ENCODE assay signal across 1 cellular context in the genomic region with DNA sequence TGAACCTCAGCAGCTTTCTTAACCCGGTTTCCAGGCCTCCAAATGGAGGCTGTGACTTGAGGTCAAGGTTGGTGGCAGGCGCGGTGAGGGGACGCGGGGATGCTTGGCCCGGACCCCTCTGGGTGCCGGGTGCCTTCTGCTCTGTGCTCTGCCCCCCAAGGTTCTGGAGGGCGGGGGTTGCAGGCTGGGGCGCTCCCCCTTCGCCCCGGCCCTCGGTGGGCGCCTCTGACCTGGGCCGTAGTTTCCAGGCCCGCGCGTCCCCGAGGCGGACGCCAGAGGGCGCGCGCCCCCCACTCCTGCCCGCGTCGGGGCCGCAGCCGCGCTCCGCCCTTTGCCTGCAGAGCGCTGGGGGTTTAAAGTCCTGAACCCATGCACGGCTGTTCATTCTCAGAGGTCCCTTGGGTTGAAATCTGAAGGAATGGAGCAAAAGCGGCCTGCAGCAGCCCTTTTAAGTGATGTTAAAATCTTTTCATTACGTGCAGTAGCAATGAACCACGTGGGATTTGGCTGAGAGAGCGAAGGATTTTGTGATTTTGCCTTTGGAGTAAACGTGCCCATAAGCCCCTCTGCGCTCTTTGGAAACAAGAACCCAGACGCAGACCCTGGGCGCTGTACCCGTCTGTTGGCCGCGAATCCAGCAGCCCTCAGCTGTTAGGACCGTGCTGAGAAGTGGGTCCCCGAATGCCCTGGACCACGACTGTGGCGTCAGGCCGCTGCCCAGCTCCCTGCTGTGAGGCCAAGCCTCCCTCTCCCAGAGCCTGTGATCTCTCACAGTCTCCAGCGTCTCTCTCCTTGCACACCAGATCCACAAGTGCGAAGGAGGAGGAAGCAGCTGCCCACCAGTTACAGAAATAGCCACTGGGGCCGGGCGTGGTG.
TF ChIP-seq lines count a peak whose summit lies in the region.

No MANE protein-coding gene starts in this region.

TF ChIP-seq in HepG2, 621 proteins besides CTCF, POLR2A, EP300 and RAD21 (continued from another document and continues in another):
- peak; percentile 59; the same call in 1 of the 2 replicates for TF ChIP-seq KDM2A (CRISPR knock-in tag; IDR thresholded peaks at IDR 0.05; ENCODE audit: borderline replicate concordance, low read depth)
- no peak for TF ChIP-seq ZNF761 (CRISPR knock-in tag; conservative IDR thresholded peaks at IDR 0.05)
- no peak for TF ChIP-seq ZNF850 (CRISPR knock-in tag; conservative IDR thresholded peaks at IDR 0.05)
- TF ChIP-seq, protein P1, sequence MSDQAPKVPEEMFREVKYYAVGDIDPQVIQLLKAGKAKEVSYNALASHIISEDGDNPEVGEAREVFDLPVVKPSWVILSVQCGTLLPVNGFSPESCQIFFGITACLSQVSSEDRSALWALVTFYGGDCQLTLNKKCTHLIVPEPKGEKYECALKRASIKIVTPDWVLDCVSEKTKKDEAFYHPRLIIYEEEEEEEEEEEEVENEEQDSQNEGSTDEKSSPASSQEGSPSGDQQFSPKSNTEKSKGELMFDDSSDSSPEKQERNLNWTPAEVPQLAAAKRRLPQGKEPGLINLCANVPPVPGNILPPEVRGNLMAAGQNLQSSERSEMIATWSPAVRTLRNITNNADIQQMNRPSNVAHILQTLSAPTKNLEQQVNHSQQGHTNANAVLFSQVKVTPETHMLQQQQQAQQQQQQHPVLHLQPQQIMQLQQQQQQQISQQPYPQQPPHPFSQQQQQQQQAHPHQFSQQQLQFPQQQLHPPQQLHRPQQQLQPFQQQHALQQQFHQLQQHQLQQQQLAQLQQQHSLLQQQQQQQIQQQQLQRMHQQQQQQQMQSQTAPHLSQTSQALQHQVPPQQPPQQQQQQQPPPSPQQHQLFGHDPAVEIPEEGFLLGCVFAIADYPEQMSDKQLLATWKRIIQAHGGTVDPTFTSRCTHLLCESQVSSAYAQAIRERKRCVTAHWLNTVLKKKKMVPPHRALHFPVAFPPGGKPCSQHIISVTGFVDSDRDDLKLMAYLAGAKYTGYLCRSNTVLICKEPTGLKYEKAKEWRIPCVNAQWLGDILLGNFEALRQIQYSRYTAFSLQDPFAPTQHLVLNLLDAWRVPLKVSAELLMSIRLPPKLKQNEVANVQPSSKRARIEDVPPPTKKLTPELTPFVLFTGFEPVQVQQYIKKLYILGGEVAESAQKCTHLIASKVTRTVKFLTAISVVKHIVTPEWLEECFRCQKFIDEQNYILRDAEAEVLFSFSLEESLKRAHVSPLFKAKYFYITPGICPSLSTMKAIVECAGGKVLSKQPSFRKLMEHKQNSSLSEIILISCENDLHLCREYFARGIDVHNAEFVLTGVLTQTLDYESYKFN (CRISPR knock-in tag; conservative IDR thresholded peaks at IDR 0.05): no peak
- no peak for TF ChIP-seq ZNF451 (CRISPR knock-in tag; IDR thresholded peaks at IDR 0.05)
- no peak for TF ChIP-seq MEIS2 (CRISPR knock-in tag; IDR thresholded peaks at IDR 0.05)
- TF ChIP-seq ERF (CRISPR knock-in tag; IDR thresholded peaks at IDR 0.05): peak; percentile 52; the same call in 1 of the 2 replicates
- TF ChIP-seq ZNF562 (CRISPR knock-in tag; IDR thresholded peaks at IDR 0.05; ENCODE audit: borderline replicate concordance): no peak
- no peak for TF ChIP-seq ZNF530 (CRISPR knock-in tag; IDR thresholded peaks at IDR 0.05; ENCODE audit: low read depth)
- no peak for TF ChIP-seq KDM3A (CRISPR knock-in tag; IDR thresholded peaks at IDR 0.05; ENCODE audit: low read depth)
- TF ChIP-seq ZNF558 (CRISPR knock-in tag; IDR thresholded peaks at IDR 0.05; ENCODE audit: borderline replicate concordance): no peak
- no peak for TF ChIP-seq REXO4 (CRISPR knock-in tag; IDR thresholded peaks at IDR 0.05; ENCODE audit: borderline replicate concordance)
- no peak for TF ChIP-seq ZNF296 (CRISPR knock-in tag; conservative IDR thresholded peaks at IDR 0.05)
- TF ChIP-seq POGZ (CRISPR knock-in tag; IDR thresholded peaks at IDR 0.05): no peak
- TF ChIP-seq ZNF24 (IDR thresholded peaks at IDR 0.05): no peak
- TF ChIP-seq, protein P2, sequence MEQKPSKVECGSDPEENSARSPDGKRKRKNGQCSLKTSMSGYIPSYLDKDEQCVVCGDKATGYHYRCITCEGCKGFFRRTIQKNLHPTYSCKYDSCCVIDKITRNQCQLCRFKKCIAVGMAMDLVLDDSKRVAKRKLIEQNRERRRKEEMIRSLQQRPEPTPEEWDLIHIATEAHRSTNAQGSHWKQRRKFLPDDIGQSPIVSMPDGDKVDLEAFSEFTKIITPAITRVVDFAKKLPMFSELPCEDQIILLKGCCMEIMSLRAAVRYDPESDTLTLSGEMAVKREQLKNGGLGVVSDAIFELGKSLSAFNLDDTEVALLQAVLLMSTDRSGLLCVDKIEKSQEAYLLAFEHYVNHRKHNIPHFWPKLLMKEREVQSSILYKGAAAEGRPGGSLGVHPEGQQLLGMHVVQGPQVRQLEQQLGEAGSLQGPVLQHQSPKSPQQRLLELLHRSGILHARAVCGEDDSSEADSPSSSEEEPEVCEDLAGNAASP (CRISPR knock-in tag; IDR thresholded peaks at IDR 0.05; ENCODE audit: borderline replicate concordance): peak; percentile 54; the same call in 1 of the 2 replicates
- TF ChIP-seq ZNF367 (CRISPR knock-in tag; IDR thresholded peaks at IDR 0.05; ENCODE audit: borderline replicate concordance): no peak
- 0 out of 2 replicates have a peak, but pooled peaks have one; percentile 16 for TF ChIP-seq BHLHE40 (IDR thresholded peaks at IDR 0.05; ENCODE audit: low read length)
- TF ChIP-seq ZNF292 (CRISPR knock-in tag; IDR thresholded peaks at IDR 0.05; ENCODE audit: borderline replicate concordance, low read depth): no peak
- TF ChIP-seq, protein P3, sequence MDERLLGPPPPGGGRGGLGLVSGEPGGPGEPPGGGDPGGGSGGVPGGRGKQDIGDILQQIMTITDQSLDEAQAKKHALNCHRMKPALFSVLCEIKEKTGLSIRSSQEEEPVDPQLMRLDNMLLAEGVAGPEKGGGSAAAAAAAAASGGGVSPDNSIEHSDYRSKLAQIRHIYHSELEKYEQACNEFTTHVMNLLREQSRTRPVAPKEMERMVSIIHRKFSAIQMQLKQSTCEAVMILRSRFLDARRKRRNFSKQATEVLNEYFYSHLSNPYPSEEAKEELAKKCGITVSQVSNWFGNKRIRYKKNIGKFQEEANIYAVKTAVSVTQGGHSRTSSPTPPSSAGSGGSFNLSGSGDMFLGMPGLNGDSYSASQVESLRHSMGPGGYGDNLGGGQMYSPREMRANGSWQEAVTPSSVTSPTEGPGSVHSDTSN (CRISPR knock-in tag; IDR thresholded peaks at IDR 0.05): no peak
- TF ChIP-seq, protein P4, sequence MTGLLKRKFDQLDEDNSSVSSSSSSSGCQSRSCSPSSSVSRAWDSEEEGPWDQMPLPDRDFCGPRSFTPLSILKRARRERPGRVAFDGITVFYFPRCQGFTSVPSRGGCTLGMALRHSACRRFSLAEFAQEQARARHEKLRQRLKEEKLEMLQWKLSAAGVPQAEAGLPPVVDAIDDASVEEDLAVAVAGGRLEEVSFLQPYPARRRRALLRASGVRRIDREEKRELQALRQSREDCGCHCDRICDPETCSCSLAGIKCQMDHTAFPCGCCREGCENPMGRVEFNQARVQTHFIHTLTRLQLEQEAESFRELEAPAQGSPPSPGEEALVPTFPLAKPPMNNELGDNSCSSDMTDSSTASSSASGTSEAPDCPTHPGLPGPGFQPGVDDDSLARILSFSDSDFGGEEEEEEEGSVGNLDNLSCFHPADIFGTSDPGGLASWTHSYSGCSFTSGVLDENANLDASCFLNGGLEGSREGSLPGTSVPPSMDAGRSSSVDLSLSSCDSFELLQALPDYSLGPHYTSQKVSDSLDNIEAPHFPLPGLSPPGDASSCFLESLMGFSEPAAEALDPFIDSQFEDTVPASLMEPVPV (CRISPR knock-in tag; IDR thresholded peaks at IDR 0.05): no peak
- TF ChIP-seq PHF21A (CRISPR knock-in tag; IDR thresholded peaks at IDR 0.05): no peak
- no peak for TF ChIP-seq FOXK2 (IDR thresholded peaks at IDR 0.05)
- TF ChIP-seq FOXC1 (CRISPR knock-in tag; IDR thresholded peaks at IDR 0.05; ENCODE audit: borderline replicate concordance): peak; percentile 55; the same call in 1 of the 2 replicates
- 0 out of 2 replicates have a peak, but pooled peaks have one; percentile 35 for TF ChIP-seq ATF7-NPFF (CRISPR knock-in tag; IDR thresholded peaks at IDR 0.05; ENCODE audit: low read depth)
- TF ChIP-seq, protein P5, sequence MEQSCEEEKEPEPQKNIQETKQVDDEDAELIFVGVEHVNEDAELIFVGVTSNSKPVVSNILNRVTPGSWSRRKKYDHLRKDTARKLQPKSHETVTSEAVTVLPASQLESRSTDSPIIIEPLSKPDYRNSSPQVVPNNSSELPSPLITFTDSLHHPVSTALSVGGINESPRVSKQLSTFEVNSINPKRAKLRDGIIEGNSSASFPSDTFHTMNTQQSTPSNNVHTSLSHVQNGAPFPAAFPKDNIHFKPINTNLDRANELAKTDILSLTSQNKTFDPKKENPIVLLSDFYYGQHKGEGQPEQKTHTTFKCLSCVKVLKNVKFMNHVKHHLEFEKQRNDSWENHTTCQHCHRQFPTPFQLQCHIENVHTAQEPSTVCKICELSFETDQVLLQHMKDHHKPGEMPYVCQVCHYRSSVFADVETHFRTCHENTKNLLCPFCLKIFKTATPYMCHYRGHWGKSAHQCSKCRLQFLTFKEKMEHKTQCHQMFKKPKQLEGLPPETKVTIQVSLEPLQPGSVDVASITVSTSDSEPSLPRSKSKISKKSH (CRISPR knock-in tag; IDR thresholded peaks at IDR 0.05; ENCODE audit: borderline replicate concordance): no peak
- TF ChIP-seq, protein P6, sequence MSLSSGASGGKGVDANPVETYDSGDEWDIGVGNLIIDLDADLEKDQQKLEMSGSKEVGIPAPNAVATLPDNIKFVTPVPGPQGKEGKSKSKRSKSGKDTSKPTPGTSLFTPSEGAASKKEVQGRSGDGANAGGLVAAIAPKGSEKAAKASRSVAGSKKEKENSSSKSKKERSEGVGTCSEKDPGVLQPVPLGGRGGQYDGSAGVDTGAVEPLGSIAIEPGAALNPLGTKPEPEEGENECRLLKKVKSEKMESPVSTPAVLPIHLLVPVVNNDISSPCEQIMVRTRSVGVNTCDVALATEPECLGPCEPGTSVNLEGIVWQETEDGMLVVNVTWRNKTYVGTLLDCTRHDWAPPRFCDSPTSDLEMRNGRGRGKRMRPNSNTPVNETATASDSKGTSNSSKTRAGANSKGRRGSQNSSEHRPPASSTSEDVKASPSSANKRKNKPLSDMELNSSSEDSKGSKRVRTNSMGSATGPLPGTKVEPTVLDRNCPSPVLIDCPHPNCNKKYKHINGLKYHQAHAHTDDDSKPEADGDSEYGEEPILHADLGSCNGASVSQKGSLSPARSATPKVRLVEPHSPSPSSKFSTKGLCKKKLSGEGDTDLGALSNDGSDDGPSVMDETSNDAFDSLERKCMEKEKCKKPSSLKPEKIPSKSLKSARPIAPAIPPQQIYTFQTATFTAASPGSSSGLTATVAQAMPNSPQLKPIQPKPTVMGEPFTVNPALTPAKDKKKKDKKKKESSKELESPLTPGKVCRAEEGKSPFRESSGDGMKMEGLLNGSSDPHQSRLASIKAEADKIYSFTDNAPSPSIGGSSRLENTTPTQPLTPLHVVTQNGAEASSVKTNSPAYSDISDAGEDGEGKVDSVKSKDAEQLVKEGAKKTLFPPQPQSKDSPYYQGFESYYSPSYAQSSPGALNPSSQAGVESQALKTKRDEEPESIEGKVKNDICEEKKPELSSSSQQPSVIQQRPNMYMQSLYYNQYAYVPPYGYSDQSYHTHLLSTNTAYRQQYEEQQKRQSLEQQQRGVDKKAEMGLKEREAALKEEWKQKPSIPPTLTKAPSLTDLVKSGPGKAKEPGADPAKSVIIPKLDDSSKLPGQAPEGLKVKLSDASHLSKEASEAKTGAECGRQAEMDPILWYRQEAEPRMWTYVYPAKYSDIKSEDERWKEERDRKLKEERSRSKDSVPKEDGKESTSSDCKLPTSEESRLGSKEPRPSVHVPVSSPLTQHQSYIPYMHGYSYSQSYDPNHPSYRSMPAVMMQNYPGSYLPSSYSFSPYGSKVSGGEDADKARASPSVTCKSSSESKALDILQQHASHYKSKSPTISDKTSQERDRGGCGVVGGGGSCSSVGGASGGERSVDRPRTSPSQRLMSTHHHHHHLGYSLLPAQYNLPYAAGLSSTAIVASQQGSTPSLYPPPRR (CRISPR knock-in tag; IDR thresholded peaks at IDR 0.05; ENCODE audit: borderline replicate concordance): no peak
- no peak for TF ChIP-seq DPF2 (CRISPR knock-in tag; IDR thresholded peaks at IDR 0.05; ENCODE audit: borderline replicate concordance, low read depth)
- TF ChIP-seq, protein P7, sequence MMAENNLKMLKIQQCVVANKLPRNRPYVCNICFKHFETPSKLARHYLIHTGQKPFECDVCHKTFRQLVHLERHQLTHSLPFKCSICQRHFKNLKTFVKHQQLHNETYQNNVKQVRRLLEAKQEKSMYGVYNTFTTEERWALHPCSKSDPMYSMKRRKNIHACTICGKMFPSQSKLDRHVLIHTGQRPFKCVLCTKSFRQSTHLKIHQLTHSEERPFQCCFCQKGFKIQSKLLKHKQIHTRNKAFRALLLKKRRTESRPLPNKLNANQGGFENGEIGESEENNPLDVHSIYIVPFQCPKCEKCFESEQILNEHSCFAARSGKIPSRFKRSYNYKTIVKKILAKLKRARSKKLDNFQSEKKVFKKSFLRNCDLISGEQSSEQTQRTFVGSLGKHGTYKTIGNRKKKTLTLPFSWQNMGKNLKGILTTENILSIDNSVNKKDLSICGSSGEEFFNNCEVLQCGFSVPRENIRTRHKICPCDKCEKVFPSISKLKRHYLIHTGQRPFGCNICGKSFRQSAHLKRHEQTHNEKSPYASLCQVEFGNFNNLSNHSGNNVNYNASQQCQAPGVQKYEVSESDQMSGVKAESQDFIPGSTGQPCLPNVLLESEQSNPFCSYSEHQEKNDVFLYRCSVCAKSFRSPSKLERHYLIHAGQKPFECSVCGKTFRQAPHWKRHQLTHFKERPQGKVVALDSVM (CRISPR knock-in tag; IDR thresholded peaks at IDR 0.05): peak; percentile 96
- no peak for TF ChIP-seq XBP1 (CRISPR knock-in tag; IDR thresholded peaks at IDR 0.05)
- TF ChIP-seq ZNF331 (CRISPR knock-in tag; IDR thresholded peaks at IDR 0.05): 0 out of 2 replicates have a peak, but pooled peaks have one; percentile 36
- TF ChIP-seq, protein P8, sequence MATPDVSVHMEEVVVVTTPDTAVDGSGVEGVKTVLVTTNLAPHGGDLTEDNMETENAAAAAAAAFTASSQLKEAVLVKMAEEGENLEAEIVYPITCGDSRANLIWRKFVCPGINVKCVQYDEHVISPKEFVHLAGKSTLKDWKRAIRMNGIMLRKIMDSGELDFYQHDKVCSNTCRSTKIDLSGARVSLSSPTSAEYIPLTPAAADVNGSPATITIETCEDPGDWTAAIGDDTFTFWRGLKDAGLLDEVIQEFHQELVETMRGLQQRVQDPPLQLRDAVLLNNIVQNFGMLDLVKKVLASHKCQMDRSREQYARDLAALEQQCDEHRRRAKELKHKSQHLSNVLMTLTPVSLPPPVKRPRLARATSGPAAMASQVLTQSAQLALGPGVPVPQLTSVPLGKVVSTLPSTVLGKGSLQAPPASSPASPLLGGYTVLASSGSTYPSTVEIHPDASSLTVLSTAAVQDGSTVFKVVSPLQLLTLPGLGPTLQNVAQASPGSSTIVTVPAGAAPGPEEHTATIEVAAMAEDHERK (CRISPR knock-in tag; IDR thresholded peaks at IDR 0.05; ENCODE audit: low read depth): no peak
- TF ChIP-seq ZNF44 (CRISPR knock-in tag; IDR thresholded peaks at IDR 0.05): no peak
- 0 out of 2 replicates have a peak, but pooled peaks have one; percentile 48 for TF ChIP-seq ZNF709 (CRISPR knock-in tag; IDR thresholded peaks at IDR 0.05)
- TF ChIP-seq ATM (IDR thresholded peaks at IDR 0.05; ENCODE audit: borderline replicate concordance): no peak
